ENCODE assay signal across 28 cellular contexts in the genomic region with DNA sequence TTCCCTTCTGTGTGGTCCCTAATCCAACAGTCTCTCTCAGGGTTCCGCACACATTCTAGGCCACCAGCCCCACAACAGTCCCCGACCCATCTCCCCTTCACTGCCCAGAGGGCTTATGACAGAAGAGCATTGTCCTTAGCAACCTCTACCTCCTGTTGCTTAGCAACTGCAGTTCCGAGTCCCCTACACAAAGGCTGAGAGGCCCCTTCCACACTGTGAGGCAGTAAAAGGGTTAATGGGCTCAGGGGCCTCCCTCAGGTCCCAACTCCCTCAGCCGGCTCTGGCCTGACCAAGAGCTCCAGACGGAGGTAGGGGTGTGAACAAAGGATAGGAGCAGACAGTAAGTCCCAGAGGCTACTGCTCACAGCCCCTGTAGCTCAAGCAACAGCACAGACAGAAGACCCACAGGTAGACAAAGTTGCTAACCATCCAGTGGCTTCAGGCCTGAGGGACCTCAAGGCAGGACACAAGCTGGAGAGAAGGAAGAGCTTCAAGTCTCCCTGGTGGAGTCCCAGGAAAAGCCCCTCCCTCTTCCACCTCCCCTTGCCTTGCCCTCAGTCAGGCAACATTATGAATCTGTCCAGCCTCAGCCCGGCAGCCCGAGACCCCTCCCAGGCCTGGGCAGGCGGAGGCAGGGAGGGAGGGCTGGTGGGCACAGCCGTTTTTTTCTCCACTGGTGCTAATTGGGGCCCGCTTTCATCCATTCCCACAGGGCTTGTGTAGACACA. TPM values are rescaled to one million over a fixed set of nuclear protein-coding genes. Genes with fewer than 3 reads are reported as not detected.
DNase-seq lines count a peak whose midpoint lies in the region; ATAC-seq, FAIRE-seq and TF ChIP-seq lines count a peak whose summit lies in the region.
"Had no signal": no experiment of that assay in that cellular context is flagged by ENCODE, and none has a peak within 500 bp of the region (broad histone marks: within the 10 kb centered on the region; RNA-seq: fewer than 3 reads in every experiment).

No MANE protein-coding gene starts in this region.

- peak; percentile 40 for DNase-seq in NCI-H1105 treated with DMSO at 0.1 percent for 48 hours (lab: John Stamatoyannopoulos, UW)
- no peak for DNase-seq in NCI-H1105 (lab: John Stamatoyannopoulos, UW)
- DNase-seq in NCI-H1417 treated with DMSO at 0.1 percent for 48 hours (lab: John Stamatoyannopoulos, UW), result peak; percentile 15
- DNase-seq in H1 (ENCODE audit: low read depth in 1 of 2, low spot score in 2 of 2), result no peak
- no peak for DNase-seq in GM10266 (ENCODE audit: extremely low spot score)
- no peak for DNase-seq in NCI-H2171 treated with DMSO at 0.1 percent for 48 hours (lab: John Stamatoyannopoulos, UW)
- DNase-seq: 8988T; activated CD8-positive, alpha-beta T cell treated with anti-CD3 and anti-CD28 coated beads, Interleukin-2, amount 10 ng/mL, durations not matched to agents 7 days and 5 days; activated naive CD8-positive, alpha-beta T cell treated with anti-CD3 and anti-CD28 coated beads for 36 hours; activated T-cell treated with anti-CD3 and anti-CD28 coated beads, Interleukin-2, amount 50 U/mL, for 72 hours; dorsolateral prefrontal cortex; GM23248; KBM-7; MV-4-11; natural killer cell; NCI-H446; stimulated activated CD4-positive, alpha-beta T cell treated with anti-CD3 and anti-CD28 coated beads, Interleukin-12 subunit alpha, Interleukin-12 subunit beta, amount 100 ng/mL, for 4 hours; stimulated activated naive B cell treated with anti-CD40 and anti-IgM and Interleukin-4, amounts not matched to agents 10 μg/mL and 1 μg/mL and 100 μg/mL, for 72 hours; T-helper 1 cell had no signal

- H2BK20ac ChIP-seq in H1 (ENCODE audit: low read length), result no peak overlapping the region

- H3K4me2 ChIP-seq in H1 (ENCODE audit: insufficient read depth in 1 of 2, low read depth in 2 of 2, low read length in 2 of 2), result no peak overlapping the region; a peak in 1 of 4 replicates

- CTCF ChIA-PET in H1 (lab: Charles Lee; ENCODE audit: partially characterized antibody), result interaction anchor here (1.0 to 35.5 kb wide), 7 partner anchors 9 to 142 kb away, joined by 3 to 696 read pairs (median 15); a partner anchor contains a TSS

- H2BK120ac ChIP-seq in H1 (replicated peaks; ENCODE audit: low read depth, low read length), result no peak overlapping the region

- no peak for TF ChIP-seq POLR2A in H1 (IDR thresholded peaks at IDR 0.05; ENCODE audit: control extremely low read depth in 1 of 2, low read depth in 2 of 2, low read length in 2 of 2)

- H2AK5ac ChIP-seq in H1 (ENCODE audit: low read depth, low read length), result no peak overlapping the region

- peaks cover 1 to 27% (median 20%) of the 10 kb centered on the region in 4 experiments for H3K4me1 ChIP-seq in H1 (replicated peaks in 1 of 4; ENCODE audit: control insufficient read depth in 3 of 4, insufficient read depth in 4 of 4, low read length in 3 of 4)
- H3K4me1 ChIP-seq in neuron (ENCODE audit: insufficient read depth, low read length), result peaks cover 56% of the 10 kb centered on the region

- no peak overlapping the region for H2BK15ac ChIP-seq in H1 (ENCODE audit: low read length)

- H3K4ac ChIP-seq in H1 (replicated peaks; ENCODE audit: insufficient read length, low read depth, low read length), result no peak overlapping the region

- H3K27ac ChIP-seq in H1 (ENCODE audit: low read depth, low read length), result no peak overlapping the region
- H3K27ac ChIP-seq: breast epithelium, C4-2B, dorsolateral prefrontal cortex, esophagus muscularis mucosa, GM23248, tibial artery had no signal

- H4K91ac ChIP-seq in H1 (replicated peaks; ENCODE audit: insufficient read length, low read length), result peak overlapping the region; percentile 22

- peak overlapping the region in 1 of 4 experiments; percentile 1; a peak in 2 of 7 replicates for H3K9ac ChIP-seq in H1 (replicated peaks in 1 of 4; ENCODE audit: extremely low read depth in 1 of 4, low read depth in 3 of 4, low read length in 3 of 4)
- H3K9ac ChIP-seq: GM23248 had no signal

- H3K18ac ChIP-seq in H1 (ENCODE audit: extremely low read depth, low read length), result no peak overlapping the region; the same call in 1 of the 2 replicates

- no peak for TF ChIP-seq RAD21 in H1 (IDR thresholded peaks at IDR 0.05 in 1 of 2, conservative IDR thresholded peaks at IDR 0.05 in 1 of 2; ENCODE audit: low read depth in 2 of 2, low read length in 2 of 2)

- no peak for TF ChIP-seq EP300 in H1 (IDR thresholded peaks at IDR 0.05; ENCODE audit: borderline replicate concordance in 1 of 2, low read depth in 2 of 2, low read length in 2 of 2)

- peaks cover 2% of the 10 kb centered on the region; the same call in 1 of the 2 replicates for H3K79me1 ChIP-seq in H1 (ENCODE audit: low read depth, low read length)

- no peak overlapping the region for H3K4me3 ChIP-seq in H1 (ENCODE audit: extremely low read depth in 1 of 4, insufficient read depth in 2 of 4, low read depth in 3 of 4, low read length in 4 of 4)
- peak overlapping the region; percentile 12 for H3K4me3 ChIP-seq in neuron (ENCODE audit: low read length)
- H3K4me3 ChIP-seq: breast epithelium, dorsolateral prefrontal cortex, esophagus muscularis mucosa, GM23248, lung, tibial artery had no signal

- ATAC-seq in GM21381 (IDR thresholded peaks at IDR 0.05; ENCODE audit: unreplicated experiment), result no peak
- ATAC-seq: activated CD8-positive, alpha-beta T cell treated with anti-CD3 and anti-CD28 coated beads, Interleukin-2, amount 10 ng/mL, durations not matched to agents 7 days and 5 days; activated T-cell treated with anti-CD3 and anti-CD28 coated beads, Interleukin-2, amount 50 U/mL, for 72 hours; natural killer cell; stimulated activated naive B cell treated with anti-CD40 and anti-IgM and Interleukin-4, amounts not matched to agents 10 μg/mL and 1 μg/mL and 100 μg/mL, for 72 hours; WTC11 had no signal

- POLR2A ChIA-PET in H1 (lab: Charles Lee; ENCODE audit: partially characterized antibody), result interaction anchor here (0.7 to 6.0 kb wide), 3 partner anchors 11 to 64 kb away, joined by 3 to 41 read pairs (median 9); no protein-coding TSS in a partner anchor

- H3K79me2 ChIP-seq in H1 (ENCODE audit: control insufficient read depth in 1 of 2, insufficient read depth in 2 of 2, low read length in 2 of 2), result peaks cover 3 to 12% of the 10 kb centered on the region in 2 experiments; a peak in 2 of 4 replicates

- no peaks in the 10 kb centered on the region for H3K27me3 ChIP-seq in H1 (replicated peaks in 1 of 4; ENCODE audit: control insufficient read depth in 3 of 4, extremely low read depth in 1 of 4, insufficient read depth in 3 of 4, low read length in 3 of 4)
- H3K27me3 ChIP-seq in neuron (ENCODE audit: insufficient read depth, low read length), result no peaks in the 10 kb centered on the region
- H3K27me3 ChIP-seq: breast epithelium had no signal

- no peak overlapping the region for H3K23ac ChIP-seq in H1 (ENCODE audit: insufficient read length)

- H4K5ac ChIP-seq in H1 (ENCODE audit: insufficient read length, low read depth, low read length), result no peak overlapping the region

- peaks cover 10% of the 10 kb centered on the region; the same call in 1 of the 2 replicates for H3K23me2 ChIP-seq in H1 (ENCODE audit: low read depth, low read length)

- no peak for FAIRE-seq in H1 (lab: Jason Lieb, UNC)

- H3K56ac ChIP-seq in H1 (replicated peaks; ENCODE audit: insufficient read length, low read depth, low read length), result no peak overlapping the region

- H2AFZ ChIP-seq in H1 (ENCODE audit: low read length) (no peak overlapping the region), neuron (ENCODE audit: low read depth, low read length) (peak overlapping the region; percentile 0)
- H2AFZ ChIP-seq: GM23248 had no signal

- H3K36me3 ChIP-seq in H1 (ENCODE audit: control insufficient read depth in 2 of 4, insufficient read depth in 4 of 4, low read length in 3 of 4) (peaks cover 0 to 12% (median 1%) of the 10 kb centered on the region in 4 experiments; a peak in 5 of 8 replicates), neuron (ENCODE audit: insufficient read depth, low read length) (no peaks in the 10 kb centered on the region)
- H3K36me3 ChIP-seq: breast epithelium, esophagus muscularis mucosa, tibial artery had no signal

- TF ChIP-seq CTCF in H1 (IDR thresholded peaks at IDR 0.05; ENCODE audit: control extremely low read depth in 1 of 3, insufficient read depth in 1 of 3, low read depth in 1 of 3, low read length in 3 of 3), result no peak
- TF ChIP-seq CTCF in GM10266 (IDR thresholded peaks at IDR 0.05; ENCODE audit: control insufficient read depth, insufficient read depth, low read depth, missing control alignments), result no peak

- H2BK5ac ChIP-seq in H1 (ENCODE audit: low read depth, low read length), result no peak overlapping the region

- no peaks in the 10 kb centered on the region for H4K20me1 ChIP-seq in H1 (replicated peaks in 1 of 2; ENCODE audit: control insufficient read depth in 1 of 2, insufficient read depth in 2 of 2, low read length in 2 of 2)

- 84% methylated on average over 10 of the region's 10 CpGs; no CpG with 5 or more reads in 1 of the 2 experiments for WGBS in H1 (ENCODE audit: extremely low coverage in 1 of 2, insufficient coverage in 1 of 2, insufficient read length in 1 of 2, insufficient replicate concordance in 2 of 2, low coverage in 1 of 2, low lambda C conversion rate in 2 of 2, missing lambda C conversion rate in 1 of 2), 2 experiments

- no peak overlapping the region for H2BK12ac ChIP-seq in H1 (ENCODE audit: low read depth, low read length)

- H3K9me3 ChIP-seq in H1 (ENCODE audit: insufficient read depth in 2 of 2, low read depth in 1 of 2, low read length in 1 of 2), result no peaks in the 10 kb centered on the region
- no peaks in the 10 kb centered on the region for H3K9me3 ChIP-seq in neuron (ENCODE audit: low read length)
- H3K9me3 ChIP-seq: breast epithelium, esophagus muscularis mucosa, tibial artery had no signal

- H4K8ac ChIP-seq in H1 (ENCODE audit: extremely low read depth, insufficient read depth, low read length), result no peak overlapping the region

- no peak overlapping the region for H3K14ac ChIP-seq in H1 (ENCODE audit: insufficient read length)

RNA-seq across cellular contexts. Expression of a gene that starts 4.1 kb away (rescaled TPM):
- 28.1 and 29.2 TPM in 2 replicates for total RNA-seq in H1 (2021; fragmentation: NEBNext Ultra II Directional; extraction: Animal tissue kit (Norgen Biotek cat#: 25700))
- 10.9 and 22.5 TPM in 2 replicates for polyA plus RNA-seq in H1 (2011; rRNA removed)
- 12.7 TPM for polyA plus RNA-seq in H1 (2011; cell fraction: cytosol; rRNA removed)
- polyA plus RNA-seq in H1 (2011; cell fraction: nucleus; rRNA removed), result 51.2 TPM
- 15.9 to 25.3 TPM (median 21.2 TPM) in 4 replicates for polyA plus RNA-seq in H1 (2012, experiment 1 of 2)
- 18.7 TPM for polyA plus RNA-seq in H1 (2012, experiment 2 of 2)
- 20.9 TPM for polyA plus RNA-seq in H1 (2013, experiment 1 of 2)
- 19.7 TPM for polyA plus RNA-seq in H1 (2013, experiment 2 of 2)
- 6.2 and 8.0 TPM in 2 replicates for polyA minus RNA-seq in H1 (2011; rRNA and poly(A)+ RNA removed)
- 10.9 TPM for polyA minus RNA-seq in H1 (2011; cell fraction: cytosol; rRNA and poly(A)+ RNA removed)
- 11.3 TPM for polyA minus RNA-seq in H1 (2011; cell fraction: nucleus; rRNA and poly(A)+ RNA removed)
- total RNA-seq: activated CD8-positive, alpha-beta T cell treated with anti-CD3 and anti-CD28 coated beads, Interleukin-2, amount 10 ng/mL, durations not matched to agents 7 days and 5 days; GM23248; natural killer cell; pulmonary artery endothelial cell had no signal

RNA-seq across cellular contexts. Expression of a gene that starts 12.7 kb away (rescaled TPM):
- total RNA-seq in H1 (2021; fragmentation: NEBNext Ultra II Directional; extraction: Animal tissue kit (Norgen Biotek cat#: 25700)), result not detected in 2 replicates
- not detected in 2 replicates for polyA plus RNA-seq in H1 (2011; rRNA removed)
- not detected for polyA plus RNA-seq in H1 (2011; cell fraction: cytosol; rRNA removed)
- not detected for polyA plus RNA-seq in H1 (2011; cell fraction: nucleus; rRNA removed)
- polyA plus RNA-seq in H1 (2012, experiment 1 of 2), result not detected in 4 replicates
- polyA plus RNA-seq in H1 (2012, experiment 2 of 2), result not detected
- not detected for polyA plus RNA-seq in H1 (2013, experiment 1 of 2)
- not detected for polyA plus RNA-seq in H1 (2013, experiment 2 of 2)
- not detected in 2 replicates for polyA minus RNA-seq in H1 (2011; rRNA and poly(A)+ RNA removed)
- polyA minus RNA-seq in H1 (2011; cell fraction: cytosol; rRNA and poly(A)+ RNA removed), result not detected
- not detected for polyA minus RNA-seq in H1 (2011; cell fraction: nucleus; rRNA and poly(A)+ RNA removed)
- total RNA-seq: activated CD8-positive, alpha-beta T cell treated with anti-CD3 and anti-CD28 coated beads, Interleukin-2, amount 10 ng/mL, durations not matched to agents 7 days and 5 days; activated naive CD8-positive, alpha-beta T cell treated with anti-CD3 and anti-CD28 coated beads for 36 hours; activated T-cell treated with anti-CD3 and anti-CD28 coated beads, Interleukin-2, amount 50 U/mL, for 72 hours; breast epithelium; esophagus muscularis mucosa; GM23248; natural killer cell; pulmonary artery endothelial cell; WTC11 had no signal

RNA-seq across cellular contexts. Expression of a gene that starts 16.0 kb away (rescaled TPM):
- 86.0 and 93.0 TPM in 2 replicates for total RNA-seq in H1 (2021; fragmentation: NEBNext Ultra II Directional; extraction: Animal tissue kit (Norgen Biotek cat#: 25700))
- 114 and 142 TPM in 2 replicates for polyA plus RNA-seq in H1 (2011; rRNA removed)
- polyA plus RNA-seq in H1 (2011; cell fraction: cytosol; rRNA removed), result 93.7 TPM
- 102 TPM for polyA plus RNA-seq in H1 (2011; cell fraction: nucleus; rRNA removed)
- polyA plus RNA-seq in H1 (2012, experiment 1 of 2), result 81.8 to 121 TPM (median 94.5 TPM) in 4 replicates
- 122 TPM for polyA plus RNA-seq in H1 (2012, experiment 2 of 2)
- 51.9 TPM for polyA plus RNA-seq in H1 (2013, experiment 1 of 2)
- polyA plus RNA-seq in H1 (2013, experiment 2 of 2), result 53.4 TPM
- polyA minus RNA-seq in H1 (2011; rRNA and poly(A)+ RNA removed), result 38.3 and 40.1 TPM in 2 replicates
- 29.8 TPM for polyA minus RNA-seq in H1 (2011; cell fraction: cytosol; rRNA and poly(A)+ RNA removed)
- polyA minus RNA-seq in H1 (2011; cell fraction: nucleus; rRNA and poly(A)+ RNA removed), result 23.9 TPM

RNA-seq across cellular contexts. Expression of a gene that starts 41.3 kb away (rescaled TPM):
- not detected in 2 replicates for total RNA-seq in H1 (2021; fragmentation: NEBNext Ultra II Directional; extraction: Animal tissue kit (Norgen Biotek cat#: 25700))
- 0.05 and 0.11 TPM in 2 replicates for polyA plus RNA-seq in H1 (2011; rRNA removed)
- polyA plus RNA-seq in H1 (2011; cell fraction: cytosol; rRNA removed), result 0.45 TPM
- 0.16 TPM for polyA plus RNA-seq in H1 (2011; cell fraction: nucleus; rRNA removed)
- polyA plus RNA-seq in H1 (2012, experiment 1 of 2), result 0.16 to 0.64 TPM (median 0.36 TPM) in 4 replicates
- polyA plus RNA-seq in H1 (2012, experiment 2 of 2), result 0.31 TPM
- 0.30 TPM for polyA plus RNA-seq in H1 (2013, experiment 1 of 2)
- 0.31 TPM for polyA plus RNA-seq in H1 (2013, experiment 2 of 2)
- not detected in 2 replicates for polyA minus RNA-seq in H1 (2011; rRNA and poly(A)+ RNA removed)
- polyA minus RNA-seq in H1 (2011; cell fraction: cytosol; rRNA and poly(A)+ RNA removed), result not detected
- polyA minus RNA-seq in H1 (2011; cell fraction: nucleus; rRNA and poly(A)+ RNA removed), result not detected
- total RNA-seq: GM23248 had no signal

Comparison
In these comparisons a context has a peak if more than half of its experiments do, and no peak if none do; other contexts are left out.
1. DNase-seq: peak in NCI-H1105 treated with DMSO at 0.1 percent for 48 hours (single experiment) and NCI-H1417 treated with DMSO at 0.1 percent for 48 hours (single experiment); none in NCI-H1105 (single experiment), H1 (0 of 2), GM10266 (single experiment) and NCI-H2171 treated with DMSO at 0.1 percent for 48 hours (single experiment).